Comparison of ENCODE assay signal across 1 cellular context in genomic region chr7:6008668-6009611, GRCh38.
TF ChIP-seq lines count a peak whose summit lies in the region.

Gene AIMP2, plus strand, starts transcription at chr7:6009272. Its CDS starts 92 bp downstream, at chr7:6009364.
Gene PMS2, minus strand, starts transcription at chr7:6009049. Its CDS starts 30 bp downstream, at chr7:6009019.

TF ChIP-seq in HepG2, 621 proteins besides CTCF, POLR2A, EP300 and RAD21 (continued from another document and continues in another):
- peak; percentile 85 for TF ChIP-seq MNT (IDR thresholded peaks at IDR 0.05)
- TF ChIP-seq ZSCAN29 (CRISPR knock-in tag; conservative IDR thresholded peaks at IDR 0.05), result peak; percentile 68
- peak; percentile 99 for TF ChIP-seq ZNF501 (CRISPR knock-in tag; IDR thresholded peaks at IDR 0.05)
- TF ChIP-seq ZBTB14 (CRISPR knock-in tag; IDR thresholded peaks at IDR 0.05), result peak; percentile 70; the same call in 1 of the 2 replicates
- peak; percentile 100 for TF ChIP-seq ZNF275 (CRISPR knock-in tag; IDR thresholded peaks at IDR 0.05; ENCODE audit: borderline replicate concordance)
- peak; percentile 99 for TF ChIP-seq ZC3H13 (CRISPR knock-in tag; IDR thresholded peaks at IDR 0.05)
- TF ChIP-seq MBD4 (IDR thresholded peaks at IDR 0.05; ENCODE audit: borderline replicate concordance, low read length), result no peak
- TF ChIP-seq NFATC3 (CRISPR knock-in tag; IDR thresholded peaks at IDR 0.05), result peak; percentile 98; the same call in 1 of the 2 replicates
- peak; percentile 76 for TF ChIP-seq MIXL1 (CRISPR knock-in tag; IDR thresholded peaks at IDR 0.05)
- no peak; the same call in 1 of the 2 replicates for TF ChIP-seq ZBTB1 (CRISPR knock-in tag; IDR thresholded peaks at IDR 0.05; ENCODE audit: borderline replicate concordance)
- TF ChIP-seq GTF2F1 (IDR thresholded peaks at IDR 0.05; ENCODE audit: low read length), result 0 out of 2 replicates have a peak, but pooled peaks have one; percentile 6
- peak; percentile 99 for TF ChIP-seq EEA1 (CRISPR knock-in tag; IDR thresholded peaks at IDR 0.05; ENCODE audit: borderline replicate concordance)
- TF ChIP-seq IRF1 (CRISPR knock-in tag; IDR thresholded peaks at IDR 0.05; ENCODE audit: low read depth), result peak; percentile 96; the same call in 1 of the 2 replicates
- peak; percentile 89 for TF ChIP-seq MED1 (CRISPR knock-in tag; IDR thresholded peaks at IDR 0.05)
- TF ChIP-seq SMAD1 (CRISPR knock-in tag; IDR thresholded peaks at IDR 0.05; ENCODE audit: borderline replicate concordance, low read depth), result peak; percentile 98; the same call in 1 of the 2 replicates
- peak; percentile 54 for TF ChIP-seq RBM22 (optimal IDR thresholded peaks at IDR 0.05; ENCODE audit: low read length)
- peak; percentile 99 for TF ChIP-seq ZNF616 (CRISPR knock-in tag; IDR thresholded peaks at IDR 0.05; ENCODE audit: low read depth)
- TF ChIP-seq TARDBP (CRISPR knock-in tag; IDR thresholded peaks at IDR 0.05), result peak; percentile 76
- peak; percentile 81 for TF ChIP-seq PRDM15 (CRISPR knock-in tag; IDR thresholded peaks at IDR 0.05)
- TF ChIP-seq ZNF597 (CRISPR knock-in tag; IDR thresholded peaks at IDR 0.05), result no peak
- TF ChIP-seq GLI4 (CRISPR knock-in tag; IDR thresholded peaks at IDR 0.05; ENCODE audit: borderline replicate concordance), result peak; percentile 99; the same call in 1 of the 2 replicates
- peak; percentile 99 for TF ChIP-seq IKZF5 (CRISPR knock-in tag; IDR thresholded peaks at IDR 0.05)
- TF ChIP-seq THAP11 (CRISPR knock-in tag; IDR thresholded peaks at IDR 0.05), result peak; percentile 89
- no peak for TF ChIP-seq ZNF660 (CRISPR knock-in tag; IDR thresholded peaks at IDR 0.05; ENCODE audit: borderline replicate concordance, low read depth)
- peak; percentile 94; the same call in 1 of the 2 replicates for TF ChIP-seq MYNN (CRISPR knock-in tag; IDR thresholded peaks at IDR 0.05; ENCODE audit: low read depth)
- TF ChIP-seq MXD4 (CRISPR knock-in tag; IDR thresholded peaks at IDR 0.05), result peak; percentile 100
- TF ChIP-seq ZNF577 (CRISPR knock-in tag; IDR thresholded peaks at IDR 0.05; ENCODE audit: borderline replicate concordance, low read depth), result peak; percentile 98
- TF ChIP-seq MED13 (CRISPR knock-in tag; IDR thresholded peaks at IDR 0.05), result peak; percentile 93
- peak; percentile 98 for TF ChIP-seq ZHX1 (CRISPR knock-in tag; IDR thresholded peaks at IDR 0.05; ENCODE audit: low read depth)
- peak; percentile 69 for TF ChIP-seq ZBTB33 (CRISPR knock-in tag; IDR thresholded peaks at IDR 0.05)
- TF ChIP-seq MLXIP (CRISPR knock-in tag; IDR thresholded peaks at IDR 0.05; ENCODE audit: borderline replicate concordance), result peak; percentile 98
- TF ChIP-seq ONECUT2 (CRISPR knock-in tag; IDR thresholded peaks at IDR 0.05), result peak; percentile 57
- peak; percentile 64 for TF ChIP-seq ZNF7 (CRISPR knock-in tag; IDR thresholded peaks at IDR 0.05)
- no peak for TF ChIP-seq ADNP (CRISPR knock-in tag; IDR thresholded peaks at IDR 0.05)
- peak; percentile 61 for TF ChIP-seq SOX5 (CRISPR knock-in tag; IDR thresholded peaks at IDR 0.05; ENCODE audit: borderline replicate concordance)
- TF ChIP-seq ZNF264 (CRISPR knock-in tag; IDR thresholded peaks at IDR 0.05), result peak; percentile 97
- TF ChIP-seq TCF12 (IDR thresholded peaks at IDR 0.05), result no peak
- no peak; the same call in none of the 2 replicates for TF ChIP-seq TCF12 (CRISPR knock-in tag; IDR thresholded peaks at IDR 0.05)
- TF ChIP-seq ZNF235 (CRISPR knock-in tag; IDR thresholded peaks at IDR 0.05; ENCODE audit: borderline replicate concordance), result peak; percentile 96
- TF ChIP-seq ETS1 (CRISPR knock-in tag; IDR thresholded peaks at IDR 0.05), result peak; percentile 96
- TF ChIP-seq CHD2 (IDR thresholded peaks at IDR 0.05; ENCODE audit: low read depth, low read length), result no peak
